22 cellular contexts compared by ENCODE assay signal in the genomic region with DNA sequence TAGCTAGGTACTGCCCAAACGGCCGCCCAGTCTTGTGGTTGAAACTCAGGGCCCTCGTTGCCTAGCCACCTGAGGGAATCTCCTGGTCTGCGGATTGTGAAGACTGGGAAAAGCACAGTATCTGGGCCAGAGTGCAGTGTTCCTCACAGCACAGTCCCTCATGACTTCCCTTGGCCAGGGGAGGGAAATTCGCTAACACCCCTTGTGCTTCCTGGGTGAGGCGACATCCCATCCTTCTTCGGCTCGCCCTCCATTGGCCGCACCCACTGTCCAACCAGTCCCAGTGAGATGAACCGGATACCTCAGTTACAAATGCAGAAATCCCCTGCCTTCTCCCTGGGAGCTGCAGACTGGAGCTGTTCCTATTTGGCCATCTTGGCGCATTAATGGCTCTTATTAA.
DNase-seq lines count a peak whose midpoint lies in the region; ATAC-seq and TF ChIP-seq lines count a peak whose summit lies in the region.
"Had no signal": no experiment of that assay in that cellular context is flagged by ENCODE, and none has a peak within 500 bp of the region (broad histone marks: within the 10 kb centered on the region; RNA-seq: fewer than 3 reads in every experiment).

No MANE protein-coding gene starts in this region.

- H3K36me3 Mint-ChIP-seq in WTC11 = peaks cover 31% of the 10 kb centered on the region

- no peaks in the 10 kb centered on the region for H3K27me3 Mint-ChIP-seq in WTC11 (ENCODE audit: low read depth)
- H3K27me3 Mint-ChIP-seq: CD4-positive, CD25-positive, alpha-beta regulatory T cell had no signal

- no peak overlapping the region for H3K4me3 Mint-ChIP-seq in WTC11
- H3K4me3 Mint-ChIP-seq: CD14-positive monocyte; CD4-positive, alpha-beta memory T cell; CD4-positive, CD25-positive, alpha-beta regulatory T cell; CD8-positive, alpha-beta memory T cell had no signal

- peaks cover 2% of the 10 kb centered on the region; the same call in 1 of the 2 replicates for H3K4me1 Mint-ChIP-seq in WTC11
- H3K4me1 Mint-ChIP-seq: CD14-positive monocyte; CD4-positive, alpha-beta memory T cell; CD4-positive, CD25-positive, alpha-beta regulatory T cell; CD8-positive, alpha-beta memory T cell had no signal

- intact Hi-C loops in posterior vena cava (cut with DNase I) (no loop called here), ascending aorta (cut with DNase I) (no loop called here)

- peaks cover 0 to 4% of the 10 kb centered on the region in 2 donors for H3K36me3 ChIP-seq in ascending aorta
- H3K36me3 ChIP-seq: BE2C, BLaER1 had no signal

- peaks cover 0 to 21% of the 10 kb centered on the region in 2 donors for H3K9me3 ChIP-seq in ascending aorta
- H3K9me3 ChIP-seq: BE2C had no signal

- ATAC-seq in WTC11 (peak; percentile 28; the same call in 1 of the 2 replicates), GM18517 (IDR thresholded peaks at IDR 0.05; ENCODE audit: unreplicated experiment) (no peak), HG03196 (IDR thresholded peaks at IDR 0.05; ENCODE audit: unreplicated experiment) (no peak)

- no peaks in the 10 kb centered on the region for H3K27me3 ChIP-seq in ascending aorta
- H3K27me3 ChIP-seq: BE2C, BLaER1 had no signal

- CTCF ChIA-PET in WTC11 (lab: Charles Lee) = no interaction called here

- H3K27ac ChIP-seq in ascending aorta = no peak overlapping the region
- H3K27ac ChIP-seq: BLaER1 had no signal

- DNase-seq in WTC11 (ENCODE audit: low spot score) (no peak), mesenteric fat pad (ENCODE audit: low spot score) (peak; percentile 65), posterior vena cava (ENCODE audit: low spot score) (peak; percentile 24), ascending aorta (ENCODE audit: low spot score in 2 of 2) (no peak)
- DNase-seq: 8988T; ACHN; BE2C; C1 segment of cervical spinal cord; CD4-positive, alpha-beta memory T cell; CD4-positive, CD25-positive, alpha-beta regulatory T cell; CD8-positive, alpha-beta memory T cell; COR-L47; DMS 273 treated with DMSO at 0.1 percent for 48 hours; DMS153; DMS53; DMS79; DND-41; GF-D8 had no signal

- no peaks in the 10 kb centered on the region for H3K4me1 ChIP-seq in ascending aorta
- H3K4me1 ChIP-seq: BE2C, BLaER1 had no signal

- H3K4me3 ChIP-seq in ascending aorta = no peak overlapping the region
- H3K4me3 ChIP-seq: BLaER1 had no signal

- POLR2A ChIA-PET in WTC11 (lab: Charles Lee) = no interaction called here

- H3K27ac Mint-ChIP-seq in WTC11 = no peak overlapping the region
- H3K27ac Mint-ChIP-seq: CD4-positive, alpha-beta memory T cell; CD4-positive, CD25-positive, alpha-beta regulatory T cell; CD8-positive, alpha-beta memory T cell had no signal

- H3K9me3 Mint-ChIP-seq in WTC11 = peaks cover 37% of the 10 kb centered on the region

- TF ChIP-seq CTCF in WTC11 (IDR thresholded peaks at IDR 0.05) = no peak
- TF ChIP-seq CTCF in ascending aorta (IDR thresholded peaks at IDR 0.05) = no peak

TF ChIP-seq in WTC11, 78 proteins besides CTCF, POLR2A, EP300 and RAD21:
- TF ChIP-seq, protein P1, sequence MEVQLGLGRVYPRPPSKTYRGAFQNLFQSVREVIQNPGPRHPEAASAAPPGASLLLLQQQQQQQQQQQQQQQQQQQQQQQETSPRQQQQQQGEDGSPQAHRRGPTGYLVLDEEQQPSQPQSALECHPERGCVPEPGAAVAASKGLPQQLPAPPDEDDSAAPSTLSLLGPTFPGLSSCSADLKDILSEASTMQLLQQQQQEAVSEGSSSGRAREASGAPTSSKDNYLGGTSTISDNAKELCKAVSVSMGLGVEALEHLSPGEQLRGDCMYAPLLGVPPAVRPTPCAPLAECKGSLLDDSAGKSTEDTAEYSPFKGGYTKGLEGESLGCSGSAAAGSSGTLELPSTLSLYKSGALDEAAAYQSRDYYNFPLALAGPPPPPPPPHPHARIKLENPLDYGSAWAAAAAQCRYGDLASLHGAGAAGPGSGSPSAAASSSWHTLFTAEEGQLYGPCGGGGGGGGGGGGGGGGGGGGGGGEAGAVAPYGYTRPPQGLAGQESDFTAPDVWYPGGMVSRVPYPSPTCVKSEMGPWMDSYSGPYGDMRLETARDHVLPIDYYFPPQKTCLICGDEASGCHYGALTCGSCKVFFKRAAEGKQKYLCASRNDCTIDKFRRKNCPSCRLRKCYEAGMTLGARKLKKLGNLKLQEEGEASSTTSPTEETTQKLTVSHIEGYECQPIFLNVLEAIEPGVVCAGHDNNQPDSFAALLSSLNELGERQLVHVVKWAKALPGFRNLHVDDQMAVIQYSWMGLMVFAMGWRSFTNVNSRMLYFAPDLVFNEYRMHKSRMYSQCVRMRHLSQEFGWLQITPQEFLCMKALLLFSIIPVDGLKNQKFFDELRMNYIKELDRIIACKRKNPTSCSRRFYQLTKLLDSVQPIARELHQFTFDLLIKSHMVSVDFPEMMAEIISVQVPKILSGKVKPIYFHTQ (CRISPR knock-in tag; IDR thresholded peaks at IDR 0.05) = no peak
- TF ChIP-seq ZNF121 (CRISPR knock-in tag; IDR thresholded peaks at IDR 0.05) (no peak), SP1 (CRISPR knock-in tag; conservative IDR thresholded peaks at IDR 0.05) (no peak), ZNF423 (CRISPR knock-in tag; IDR thresholded peaks at IDR 0.05) (no peak), CREB1 (CRISPR knock-in tag; IDR thresholded peaks at IDR 0.05) (no peak), ETV6 (CRISPR knock-in tag; IDR thresholded peaks at IDR 0.05) (no peak), ZNF232 (CRISPR knock-in tag; IDR thresholded peaks at IDR 0.05) (no peak), GRHL2 (CRISPR knock-in tag; IDR thresholded peaks at IDR 0.05; ENCODE audit: insufficient replicate concordance, severe bottlenecking) (no peak), OVOL2 (CRISPR knock-in tag; IDR thresholded peaks at IDR 0.05; ENCODE audit: borderline replicate concordance) (no peak), TEAD1 (CRISPR knock-in tag; IDR thresholded peaks at IDR 0.05) (no peak), ZNF671 (CRISPR knock-in tag; IDR thresholded peaks at IDR 0.05) (no peak)
- TF ChIP-seq, protein P2, sequence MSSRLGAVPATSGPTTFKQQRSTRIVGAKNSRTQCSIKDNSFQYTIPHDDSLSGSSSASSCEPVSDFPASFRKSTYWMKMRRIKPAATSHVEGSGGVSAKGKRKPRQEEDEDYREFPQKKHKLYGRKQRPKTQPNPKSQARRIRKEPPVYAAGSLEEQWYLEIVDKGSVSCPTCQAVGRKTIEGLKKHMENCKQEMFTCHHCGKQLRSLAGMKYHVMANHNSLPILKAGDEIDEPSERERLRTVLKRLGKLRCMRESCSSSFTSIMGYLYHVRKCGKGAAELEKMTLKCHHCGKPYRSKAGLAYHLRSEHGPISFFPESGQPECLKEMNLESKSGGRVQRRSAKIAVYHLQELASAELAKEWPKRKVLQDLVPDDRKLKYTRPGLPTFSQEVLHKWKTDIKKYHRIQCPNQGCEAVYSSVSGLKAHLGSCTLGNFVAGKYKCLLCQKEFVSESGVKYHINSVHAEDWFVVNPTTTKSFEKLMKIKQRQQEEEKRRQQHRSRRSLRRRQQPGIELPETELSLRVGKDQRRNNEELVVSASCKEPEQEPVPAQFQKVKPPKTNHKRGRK (CRISPR knock-in tag; IDR thresholded peaks at IDR 0.05; ENCODE audit: borderline replicate concordance) = no peak

Comparison
In these comparisons a context has a peak if more than half of its experiments do, and no peak if none do; other contexts are left out.
1. DNase-seq: peak in mesenteric fat pad (single experiment) and posterior vena cava (single experiment); none in WTC11 (single experiment) and ascending aorta (0 of 2).